ENCODE assay signal across 33 cellular contexts in genomic region chrX:48153769-48154168, GRCh38. TPM values are rescaled to one million over a fixed set of nuclear protein-coding genes. Genes with fewer than 3 reads are reported as not detected.
"Had no signal": no experiment of that assay in that cellular context is flagged by ENCODE, and none has a peak within 500 bp of the region (broad histone marks: within the 10 kb centered on the region; RNA-seq: fewer than 3 reads in every experiment).

No MANE protein-coding gene starts in this region.

- ATAC-seq: Panc1, Right ventricle myocardium inferior had no signal

- H3K27me3 ChIP-seq: MG63, SJSA1 had no signal

- H3K4me2 ChIP-seq: PC-9, SK-N-SH had no signal

- H3K4me1 ChIP-seq: SJSA1 had no signal

- H3K4me3 ChIP-seq: MG63, PC-9, SJSA1 had no signal

- H3K9me3 ChIP-seq: MG63, SJSA1, SK-N-SH had no signal

- DNase-seq: Kasumi-1, MG63, MV-4-11, NCI-H1092, NCI-H1105, NCI-H1417 treated with DMSO at 0.1 percent for 48 hours, NCI-H1436 treated with DMSO at 0.1 percent for 48 hours, NCI-H1694 treated with DMSO at 0.1 percent for 48 hours, NCI-H187 treated with DMSO at 0.1 percent for 48 hours, NCI-H2029, NCI-H2081, NCI-H2171 treated with DMSO at 0.1 percent for 48 hours, NCI-H2227 treated with DMSO at 0.1 percent for 48 hours, NCI-H345, NCI-H446, NCI-H510A treated with DMSO at 0.1 percent for 48 hours, NCI-H524 treated with DMSO at 0.1 percent for 48 hours, NCI-H526 treated with DMSO at 0.1 percent for 48 hours, NCI-H774, PC-9, SHP77, SIG-M5, SK-N-SH, SW 1271, T-helper 1 cell had no signal

- H3K9ac ChIP-seq: SK-N-SH had no signal

- H2AFZ ChIP-seq: PC-9 had no signal

- H3K27ac ChIP-seq: PC-9, RWPE1, SJSA1 had no signal

- H3K36me3 ChIP-seq: MG63, SJSA1 had no signal

RNA-seq across cellular contexts. Expression of gene SPACA5B, which starts 23.3 kb away (rescaled TPM):
- total RNA-seq: M059J, NCI-H460, OCI-LY7, PC-9, Right ventricle myocardium inferior, RPMI7951, SJSA1 had no signal
- polyA plus RNA-seq: SK-N-SH had no signal

RNA-seq across cellular contexts. Expression of gene SSX5, which starts 42.8 kb away (rescaled TPM):
- total RNA-seq: M059J, NCI-H460, OCI-LY7, PC-9, Right ventricle myocardium inferior, RPMI7951, SJSA1 had no signal
